Comparison of ENCODE assay signal across 8 cellular contexts in the genomic region with DNA sequence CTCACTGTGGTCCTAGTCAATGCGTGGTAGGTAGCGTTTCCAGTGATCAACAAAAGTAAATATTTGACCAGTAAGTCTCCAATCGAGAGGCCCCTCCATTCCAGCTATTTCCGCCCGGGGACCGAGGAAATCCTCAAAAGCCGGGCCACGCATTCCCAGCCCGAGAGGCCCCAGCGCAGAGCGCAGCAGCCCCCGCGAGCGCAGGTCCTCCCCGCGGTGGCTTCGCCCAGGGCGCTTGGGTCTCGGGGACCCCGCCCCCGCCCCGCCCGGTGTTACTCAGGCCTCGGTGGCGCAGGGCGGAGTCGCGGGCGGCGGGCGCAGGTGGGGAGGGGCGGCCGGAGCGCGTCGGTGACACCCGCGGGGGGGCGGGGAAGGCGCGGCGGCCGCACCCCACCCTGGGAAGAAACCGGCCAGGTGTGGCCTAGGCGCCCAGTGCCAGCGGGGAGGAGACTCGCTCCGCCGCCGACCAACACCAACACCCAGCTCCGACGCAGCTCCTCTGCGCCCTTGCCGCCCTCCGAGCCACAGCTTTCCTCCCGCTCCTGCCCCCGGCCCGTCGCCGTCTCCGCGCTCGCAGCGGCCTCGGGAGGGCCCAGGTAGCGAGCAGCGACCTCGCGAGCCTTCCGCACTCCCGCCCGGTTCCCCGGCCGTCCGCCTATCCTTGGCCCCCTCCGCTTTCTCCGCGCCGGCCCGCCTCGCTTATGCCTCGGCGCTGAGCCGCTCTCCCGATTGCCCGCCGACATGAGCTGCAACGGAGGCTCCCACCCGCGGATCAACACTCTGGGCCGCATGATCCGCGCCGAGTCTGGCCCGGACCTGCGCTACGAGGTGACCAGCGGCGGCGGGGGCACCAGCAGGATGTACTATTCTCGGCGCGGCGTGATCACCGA.
DNase-seq lines count a peak whose midpoint lies in the region; TF ChIP-seq lines count a peak whose summit lies in the region.

A gene with protein sequence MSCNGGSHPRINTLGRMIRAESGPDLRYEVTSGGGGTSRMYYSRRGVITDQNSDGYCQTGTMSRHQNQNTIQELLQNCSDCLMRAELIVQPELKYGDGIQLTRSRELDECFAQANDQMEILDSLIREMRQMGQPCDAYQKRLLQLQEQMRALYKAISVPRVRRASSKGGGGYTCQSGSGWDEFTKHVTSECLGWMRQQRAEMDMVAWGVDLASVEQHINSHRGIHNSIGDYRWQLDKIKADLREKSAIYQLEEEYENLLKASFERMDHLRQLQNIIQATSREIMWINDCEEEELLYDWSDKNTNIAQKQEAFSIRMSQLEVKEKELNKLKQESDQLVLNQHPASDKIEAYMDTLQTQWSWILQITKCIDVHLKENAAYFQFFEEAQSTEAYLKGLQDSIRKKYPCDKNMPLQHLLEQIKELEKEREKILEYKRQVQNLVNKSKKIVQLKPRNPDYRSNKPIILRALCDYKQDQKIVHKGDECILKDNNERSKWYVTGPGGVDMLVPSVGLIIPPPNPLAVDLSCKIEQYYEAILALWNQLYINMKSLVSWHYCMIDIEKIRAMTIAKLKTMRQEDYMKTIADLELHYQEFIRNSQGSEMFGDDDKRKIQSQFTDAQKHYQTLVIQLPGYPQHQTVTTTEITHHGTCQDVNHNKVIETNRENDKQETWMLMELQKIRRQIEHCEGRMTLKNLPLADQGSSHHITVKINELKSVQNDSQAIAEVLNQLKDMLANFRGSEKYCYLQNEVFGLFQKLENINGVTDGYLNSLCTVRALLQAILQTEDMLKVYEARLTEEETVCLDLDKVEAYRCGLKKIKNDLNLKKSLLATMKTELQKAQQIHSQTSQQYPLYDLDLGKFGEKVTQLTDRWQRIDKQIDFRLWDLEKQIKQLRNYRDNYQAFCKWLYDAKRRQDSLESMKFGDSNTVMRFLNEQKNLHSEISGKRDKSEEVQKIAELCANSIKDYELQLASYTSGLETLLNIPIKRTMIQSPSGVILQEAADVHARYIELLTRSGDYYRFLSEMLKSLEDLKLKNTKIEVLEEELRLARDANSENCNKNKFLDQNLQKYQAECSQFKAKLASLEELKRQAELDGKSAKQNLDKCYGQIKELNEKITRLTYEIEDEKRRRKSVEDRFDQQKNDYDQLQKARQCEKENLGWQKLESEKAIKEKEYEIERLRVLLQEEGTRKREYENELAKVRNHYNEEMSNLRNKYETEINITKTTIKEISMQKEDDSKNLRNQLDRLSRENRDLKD (N-terminal part only) (plus strand): TSS at position 497 of the 890 bp plus-strand sequence. CDS start 245 bp downstream, at position 742.

- no peak for TF ChIP-seq CTCF in astrocyte of the spinal cord (IDR thresholded peaks at IDR 0.05; ENCODE audit: low read depth, low read length)

- H3K9ac ChIP-seq in iPS-20b (ENCODE audit: low read depth, low read length), result peak within 1 kb of the TSS; percentile 76

- peaks cover 69% of the 10 kb centered on the region for H3K27me3 ChIP-seq in iPS-20b (ENCODE audit: insufficient read depth, low read length)

- H3K27ac ChIP-seq in iPS-20b (ENCODE audit: low read length), result no peak within 1 kb of the TSS
- peak within 1 kb of the TSS; percentile 79 to 99 (median 92) for H3K27ac ChIP-seq in skin epidermis

- in situ Hi-C loops in astrocyte of the spinal cord (cut with HindIII; ENCODE audit: low sequenced_read_pairs), result no loop called here

- no peaks in the 10 kb centered on the region for H3K36me3 ChIP-seq in iPS-20b (ENCODE audit: insufficient read depth, low read depth, low read length)

- H3K4me1 ChIP-seq in iPS-20b (ENCODE audit: insufficient read depth, low read length), result peaks cover 19% of the 10 kb centered on the region

- DNase-seq in activated T-cell treated with anti-CD3 and anti-CD28 coated beads for 48 hours (ENCODE audit: low read depth), result peak; percentile 23
- DNase-seq in activated T-cell treated with anti-CD3 and anti-CD28 coated beads for 4 hours, result no peak
- DNase-seq in NCI-H526 treated with DMSO at 0.1 percent for 48 hours (lab: John Stamatoyannopoulos, UW), result peak; percentile 88
- DNase-seq in astrocyte of the spinal cord (ENCODE audit: low read depth, low spot score), result peak; percentile 16
- DNase-seq in central memory CD4-positive, alpha-beta T cell, result no peak
- no peak for DNase-seq in NCI-H446 (lab: John Stamatoyannopoulos, UW)

- H3K4me3 ChIP-seq in astrocyte of the spinal cord (ENCODE audit: low read depth, low read length), result peak within 1 kb of the TSS; percentile 56
- H3K4me3 ChIP-seq in iPS-20b (ENCODE audit: low read length), result peak within 1 kb of the TSS; percentile 84
- H3K4me3 ChIP-seq in skin epidermis, result peak within 1 kb of the TSS; percentile 43 to 65 (median 58)

- no peaks in the 10 kb centered on the region for H3K9me3 ChIP-seq in iPS-20b (ENCODE audit: insufficient read depth, low read depth, low read length)

Comparison
In these comparisons a context has a peak if more than half of its experiments do, and no peak if none do; other contexts are left out.
1. DNase-seq: peak in activated T-cell treated with anti-CD3 and anti-CD28 coated beads for 48 hours (single experiment), NCI-H526 treated with DMSO at 0.1 percent for 48 hours (single experiment) and astrocyte of the spinal cord (single experiment); none in activated T-cell treated with anti-CD3 and anti-CD28 coated beads for 4 hours (single experiment), central memory CD4-positive, alpha-beta T cell (single experiment) and NCI-H446 (0 of 2).
2. Peak in every context shown above with its lines, with median percentiles within 50 percentile points of each other: H3K4me3 ChIP-seq.